20 cellular contexts compared by ENCODE assay signal in genomic region chr16:86444274-86445060, GRCh38.
DNase-seq lines count a peak whose midpoint lies in the region; ATAC-seq and TF ChIP-seq lines count a peak whose summit lies in the region.
"Had no signal": no experiment of that assay in that cellular context is flagged by ENCODE, and none has a peak within 500 bp of the region (broad histone marks: within the 10 kb centered on the region; RNA-seq: fewer than 3 reads in every experiment).

No MANE protein-coding gene starts in this region.

- CTCF ChIA-PET in SK-N-SH (lab: Yijun Ruan, JAX), result interaction anchor here (1.0 kb wide), 1 partner anchor 73 kb away, joined by 3 read pairs; no protein-coding TSS in a partner anchor

- TF ChIP-seq CTCF in SK-N-SH (IDR thresholded peaks at IDR 0.05) (no peak), smooth muscle cell (IDR thresholded peaks at IDR 0.05; ENCODE audit: borderline replicate concordance, insufficient read depth, poor library complexity, severe bottlenecking) (no peak)

- H3K36me3 ChIP-seq in SK-N-SH (replicated peaks in 1 of 2; ENCODE audit: control insufficient read depth in 1 of 2, insufficient read depth in 2 of 2, low read length in 1 of 2) (no peaks in the 10 kb centered on the region), smooth muscle cell (ENCODE audit: low read depth) (no peaks in the 10 kb centered on the region)

- H3K27me3 ChIP-seq in SK-N-SH (ENCODE audit: insufficient read depth) (peaks cover 71% of the 10 kb centered on the region; the same call in 1 of the 2 replicates), smooth muscle cell (ENCODE audit: low read depth) (no peaks in the 10 kb centered on the region)

- DNase-seq in NCI-H1105 treated with DMSO at 0.1 percent for 48 hours (lab: John Stamatoyannopoulos, UW) (peak; percentile 4), NCI-H1105 (lab: John Stamatoyannopoulos, UW) (no peak), SK-N-SH (peak; percentile 53), left kidney (ENCODE audit: low read depth, low spot score) (peak; percentile 77), smooth muscle cell (lab: John Stamatoyannopoulos, UW; ENCODE audit: unreplicated experiment) (no peak), AG20443 (ENCODE audit: low spot score) (no peak)
- DNase-seq: CD4-positive, alpha-beta T cell; DMS153; EL; GOT3; NCI-H1048; NCI-H146; NCI-H2029 treated with DMSO at 0.1 percent for 48 hours; NCI-H2171; NCI-H526 had no signal

- H3K27ac ChIP-seq in SK-N-SH (ENCODE audit: low read depth in 2 of 2, low read length in 1 of 2) (no peak overlapping the region), smooth muscle cell (ENCODE audit: low read depth) (no peak overlapping the region)
- H3K27ac ChIP-seq: 22Rv1 had no signal

- H3F3A ChIP-seq in SK-N-SH (replicated peaks; ENCODE audit: insufficient read depth) (no peaks in the 10 kb centered on the region), smooth muscle cell (ENCODE audit: low read depth) (peaks cover 8% of the 10 kb centered on the region)

- H2AFZ ChIP-seq in SK-N-SH (ENCODE audit: low read depth), result no peak overlapping the region
- no peak overlapping the region for H2AFZ ChIP-seq in smooth muscle cell (ENCODE audit: low read depth)

- ATAC-seq in GM21529 (IDR thresholded peaks at IDR 0.05; ENCODE audit: unreplicated experiment) (no peak), GM21786 (IDR thresholded peaks at IDR 0.05; ENCODE audit: unreplicated experiment) (no peak)
- ATAC-seq: GM12878, Panc1 had no signal

- WGBS in SK-N-SH (ENCODE audit: low lambda C conversion rate), result 3% methylated on average over 14 of the region's 21 CpGs
- 31% methylated on average over 21 of the region's 21 CpGs for WGBS in smooth muscle cell (ENCODE audit: low lambda C conversion rate)

- H3K4me2 ChIP-seq in SK-N-SH (no peak overlapping the region), smooth muscle cell (peak overlapping the region; percentile 74)

- no peak for TF ChIP-seq RAD21 in SK-N-SH (IDR thresholded peaks at IDR 0.05; ENCODE audit: low read length)

- H3K4me3 ChIP-seq in SK-N-SH (ENCODE audit: low read depth in 2 of 2, low read length in 1 of 2) (no peak overlapping the region), smooth muscle cell (no peak overlapping the region)
- H3K4me3 ChIP-seq: GM12878 had no signal

- H4K20me1 ChIP-seq in SK-N-SH (ENCODE audit: insufficient read depth) (no peaks in the 10 kb centered on the region), smooth muscle cell (ENCODE audit: low read depth) (no peaks in the 10 kb centered on the region)

- POLR2A ChIA-PET in SK-N-SH (lab: Yijun Ruan, JAX), result no interaction called here

- H3K4me1 ChIP-seq in SK-N-SH (ENCODE audit: control insufficient read depth in 1 of 2, insufficient read depth in 2 of 2, low read depth in 1 of 2, low read length in 1 of 2), result no peaks in the 10 kb centered on the region; a peak in 1 of 4 replicates
- peaks cover 2% of the 10 kb centered on the region for H3K4me1 ChIP-seq in smooth muscle cell (ENCODE audit: low read depth)

- no peak overlapping the region for H3K9ac ChIP-seq in SK-N-SH
- no peak overlapping the region for H3K9ac ChIP-seq in smooth muscle cell (ENCODE audit: low read depth)

- H3K79me2 ChIP-seq in SK-N-SH (ENCODE audit: insufficient read depth), result no peaks in the 10 kb centered on the region
- H3K79me2 ChIP-seq in smooth muscle cell (ENCODE audit: low read depth), result no peaks in the 10 kb centered on the region

- no peaks in the 10 kb centered on the region for H3K9me2 ChIP-seq in SK-N-SH

- H3K9me3 ChIP-seq in SK-N-SH, result no peaks in the 10 kb centered on the region
- no peaks in the 10 kb centered on the region for H3K9me3 ChIP-seq in smooth muscle cell (replicated peaks; ENCODE audit: low read depth)

- no peak for TF ChIP-seq EP300 in SK-N-SH (IDR thresholded peaks at IDR 0.05; ENCODE audit: borderline replicate concordance in 1 of 2, low read depth in 1 of 2, low read length in 1 of 2)

TF ChIP-seq in SK-N-SH, 30 proteins besides CTCF, POLR2A, EP300 and RAD21:
- TF ChIP-seq FOXM1 (IDR thresholded peaks at IDR 0.05; ENCODE audit: low read depth) (no peak), EZH2phosphoT487 (IDR thresholded peaks at IDR 0.05; ENCODE audit: borderline replicate concordance, low read depth) (no peak), IRF3 (IDR thresholded peaks at IDR 0.05; ENCODE audit: low read depth, low read length) (no peak), NFIC (IDR thresholded peaks at IDR 0.05; ENCODE audit: borderline replicate concordance) (0 out of 2 replicates have a peak, but pooled peaks have one; percentile 8)
TF ChIP-seq in SK-N-SH: peak in this region for 1.

Comparison
In these comparisons a context has a peak if more than half of its experiments do, and no peak if none do; other contexts are left out.
1. DNase-seq: peak in NCI-H1105 treated with DMSO at 0.1 percent for 48 hours (single experiment), SK-N-SH (single experiment) and left kidney (single experiment); none in NCI-H1105 (single experiment), smooth muscle cell (single experiment) and AG20443 (single experiment).